Comparison of ENCODE assay signal across 18 cellular contexts in genomic region chr10:110171032-110171431, GRCh38. TPM values are rescaled to one million over a fixed set of nuclear protein-coding genes. Genes with fewer than 3 reads are reported as not detected.
DNase-seq lines count a peak whose midpoint lies in the region; ATAC-seq, FAIRE-seq and TF ChIP-seq lines count a peak whose summit lies in the region.
"Had no signal": no experiment of that assay in that cellular context is flagged by ENCODE, and none has a peak within 500 bp of the region (broad histone marks: within the 10 kb centered on the region; RNA-seq: fewer than 3 reads in every experiment).

No MANE protein-coding gene starts in this region.

- DNase-seq in right cardiac atrium: no peak
- no peak for DNase-seq in left ventricle myocardium superior
- DNase-seq in bronchial epithelial cell (ENCODE audit: low read depth): peak; percentile 81
- peak; percentile 40 for DNase-seq in kidney glomerular epithelial cell (lab: John Stamatoyannopoulos, UW)
- DNase-seq in BE2C: no peak
- no peak for DNase-seq in DMS114 treated with DMSO at 0.1 percent for 48 hours (lab: John Stamatoyannopoulos, UW; ENCODE audit: unreplicated experiment)
- DNase-seq: activated naive CD8-positive, alpha-beta T cell treated with anti-CD3 and anti-CD28 coated beads, Interleukin-2, amount 50 U/mL, for 24 hours; CD8-positive, alpha-beta memory T cell; EL; KG1; NCI-H1092; NCI-H774; psoas muscle; T-helper 9 cell; thyroid gland had no signal

- TF ChIP-seq CTCF in bronchial epithelial cell (IDR thresholded peaks at IDR 0.05; ENCODE audit: insufficient read depth, low read length, severe bottlenecking): no peak
- TF ChIP-seq CTCF in BE2C (IDR thresholded peaks at IDR 0.05; ENCODE audit: low read depth, low read length): no peak

- peak overlapping the region; percentile 3 for H3K27ac ChIP-seq in right cardiac atrium (ENCODE audit: low read length)
- H3K27ac ChIP-seq: psoas muscle, SK-N-MC, thyroid gland had no signal

- H3K9me3 ChIP-seq in right cardiac atrium (ENCODE audit: control insufficient read depth, low read length): no peaks in the 10 kb centered on the region
- H3K9me3 ChIP-seq in BE2C: no peaks in the 10 kb centered on the region
- H3K9me3 ChIP-seq: psoas muscle, thyroid gland had no signal

- H3K36me3 ChIP-seq in bronchial epithelial cell (ENCODE audit: control insufficient read depth, insufficient read depth, low read length) (no peaks in the 10 kb centered on the region), BE2C (no peaks in the 10 kb centered on the region)
- H3K36me3 ChIP-seq: thyroid gland had no signal

- H3K4me3 ChIP-seq in right cardiac atrium (ENCODE audit: low read length) (no peak overlapping the region), bronchial epithelial cell (ENCODE audit: low read depth, low read length) (no peak overlapping the region), BE2C (ENCODE audit: low read depth, low read length) (no peak overlapping the region)
- H3K4me3 ChIP-seq: psoas muscle, SK-N-MC, thyroid gland had no signal

- peaks cover 5% of the 10 kb centered on the region for H3K4me1 ChIP-seq in right cardiac atrium (ENCODE audit: control insufficient read depth, insufficient read depth, low read length)
- H3K4me1 ChIP-seq in BE2C: no peaks in the 10 kb centered on the region

- 55% methylated on average over 6 of the region's 6 CpGs for WGBS in right cardiac atrium

- intact Hi-C loops in right cardiac atrium (cut with DNase I) (no loop called here), left ventricle myocardium superior (cut with micrococcal nuclease) (no loop called here)

- ATAC-seq in right cardiac atrium: peak in 1 of 2 donors; percentile 34
- ATAC-seq in left ventricle myocardium superior: no peak
- ATAC-seq in GM19328 (IDR thresholded peaks at IDR 0.05; ENCODE audit: unreplicated experiment): no peak
- ATAC-seq in GM18511 (IDR thresholded peaks at IDR 0.05; ENCODE audit: unreplicated experiment): no peak
- ATAC-seq: activated naive CD8-positive, alpha-beta T cell treated with anti-CD3 and anti-CD28 coated beads, Interleukin-2, amount 50 U/mL, for 24 hours; psoas muscle had no signal

- no peak for FAIRE-seq in bronchial epithelial cell (lab: Jason Lieb, UNC)

- H3K27me3 ChIP-seq in right cardiac atrium (ENCODE audit: control insufficient read depth, insufficient read depth) (no peaks in the 10 kb centered on the region), bronchial epithelial cell (ENCODE audit: control insufficient read depth, insufficient read depth, low read length) (peaks cover 12% of the 10 kb centered on the region), BE2C (no peaks in the 10 kb centered on the region)

RNA-seq across cellular contexts. Expression of gene MXI1, which starts 36.4 kb away (rescaled TPM):
- 10 to 100 TPM; 57.5 to 91.3 (median 62.4) TPM for total RNA-seq in right cardiac atrium
- polyA plus RNA-seq in right cardiac atrium: 35.5 TPM
- 79.8 TPM for total RNA-seq in left ventricle myocardium superior
- 26.5 and 48.7 TPM in 2 replicates for total RNA-seq in bronchial epithelial cell
- polyA plus RNA-seq in BE2C (2012; ENCODE audit: insufficient read depth, insufficient read length, low read depth): 28.4 TPM

Comparison
In these comparisons a context has a peak if more than half of its experiments do, and no peak if none do; other contexts are left out.
1. DNase-seq: peak in bronchial epithelial cell (single experiment) and kidney glomerular epithelial cell (single experiment); none in right cardiac atrium (0 of 3), left ventricle myocardium superior (single experiment), BE2C (single experiment) and DMS114 treated with DMSO at 0.1 percent for 48 hours (single experiment).